ENCODE assay signal across 9 cellular contexts in genomic region chr15:69713726-69714559, GRCh38.
A peak's percentile ranks its signal among the peaks of the same experiment; 100 is the strongest.
DNase-seq lines count a peak whose midpoint lies in the region; ATAC-seq, FAIRE-seq and TF ChIP-seq lines count a peak whose summit lies in the region.
"Had no signal": no experiment of that assay in that cellular context is flagged by ENCODE, and none has a peak within 500 bp of the region (broad histone marks: within the 10 kb centered on the region; RNA-seq: fewer than 3 reads in every experiment).

No MANE protein-coding gene starts in this region.

- no peak for TF ChIP-seq POLR2A in ovary (IDR thresholded peaks at IDR 0.05)

- ATAC-seq in GM19043 (IDR thresholded peaks at IDR 0.05; ENCODE audit: low read depth, unreplicated experiment) (peak; percentile 94), HG03139 (IDR thresholded peaks at IDR 0.05; ENCODE audit: unreplicated experiment) (peak; percentile 93)
- ATAC-seq: K562 had no signal

- peak overlapping the region; percentile 21 to 65 for H3K27ac ChIP-seq in small intestine (ENCODE audit: low read depth in 1 of 2, low read length in 1 of 2)
- H3K27ac ChIP-seq in ovary: no peak overlapping the region
- no peak overlapping the region for H3K27ac ChIP-seq in caudate nucleus (ENCODE audit: low read depth, low read length)

- no peak for TF ChIP-seq CTCF in ovary (IDR thresholded peaks at IDR 0.05)

- intact Hi-C loops in ovary (cut with DNase I): no loop called here

- peaks cover 5 to 8% of the 10 kb centered on the region in 2 donors for H3K4me1 ChIP-seq in small intestine (ENCODE audit: control insufficient read depth in 2 of 2, insufficient read depth in 1 of 2, low read depth in 1 of 2, low read length in 1 of 2)
- no peaks in the 10 kb centered on the region for H3K4me1 ChIP-seq in ovary (ENCODE audit: insufficient read depth)

- TF ChIP-seq EP300 in ovary (IDR thresholded peaks at IDR 0.05): no peak

- 54 to 68% (median 65%) methylated on average over 9 of the region's 9 CpGs for WGBS in small intestine, 3 donors
- 84 to 89% (median 87%) methylated on average over 9 of the region's 9 CpGs for WGBS in ovary, 3 donors

- DNase-seq in activated CD8-positive, alpha-beta memory T cell treated with anti-CD3 and anti-CD28 coated beads for 1 hour (ENCODE audit: extremely low read depth in 1 of 2, low read depth in 1 of 2): peak; percentile 40 to 42
- DNase-seq in small intestine (peak; percentile 76), NCI-H524 (lab: John Stamatoyannopoulos, UW) (no peak), ovary (no peak), hepatic stellate cell (ENCODE audit: low spot score) (no peak), caudate nucleus (lab: John Stamatoyannopoulos, UW) (no peak)

- H3K27me3 ChIP-seq in small intestine (ENCODE audit: control insufficient read depth in 2 of 2, insufficient read depth in 2 of 2, low read length in 2 of 2) (no peaks in the 10 kb centered on the region), ovary (no peaks in the 10 kb centered on the region)

- no peaks in the 10 kb centered on the region for H3K36me3 ChIP-seq in small intestine (ENCODE audit: control insufficient read depth in 2 of 2, insufficient read depth in 2 of 2, low read length in 2 of 2)
- no peaks in the 10 kb centered on the region for H3K36me3 ChIP-seq in ovary

- H3K4me3 ChIP-seq in small intestine (ENCODE audit: low read depth in 1 of 2, low read length in 2 of 2) (no peak overlapping the region), ovary (no peak overlapping the region)
- H3K4me3 ChIP-seq: K562 had no signal

- FAIRE-seq in small intestine (lab: Jason Lieb, UNC): no peak
- FAIRE-seq: K562 had no signal

- H3K9me3 ChIP-seq in small intestine (ENCODE audit: control insufficient read depth, low read depth) (no peaks in the 10 kb centered on the region), ovary (no peaks in the 10 kb centered on the region)

Comparison
In these comparisons a context has a peak if more than half of its experiments do, and no peak if none do; other contexts are left out.
1. DNase-seq: peak in activated CD8-positive, alpha-beta memory T cell treated with anti-CD3 and anti-CD28 coated beads for 1 hour (2 of 2) and small intestine (single experiment); none in NCI-H524 (0 of 2), ovary (0 of 5), hepatic stellate cell (single experiment) and caudate nucleus (0 of 61).
2. H3K27ac ChIP-seq: peak in small intestine (2 of 2); none in ovary (0 of 2) and caudate nucleus (single experiment).